In genomic region chr1:20413136-20413790, GRCh38 we compare ENCODE assay signal across 24 cellular contexts.
"Had no signal": no experiment of that assay in that cellular context is flagged by ENCODE, and none has a peak within 500 bp of the region (broad histone marks: within the 10 kb centered on the region; RNA-seq: fewer than 3 reads in every experiment).

No MANE protein-coding gene starts in this region.

- H3K36me3 ChIP-seq: adrenal gland, pancreas, prostate gland, transverse colon, uterus had no signal

- H3K27me3 ChIP-seq: adrenal gland, body of pancreas, pancreas, testis, uterus had no signal

- H3K4me3 ChIP-seq: adrenal gland, body of pancreas, pancreas, prostate gland, testis, transverse colon, uterus had no signal

- H3K27ac Mint-ChIP-seq: activated CD4-positive, alpha-beta memory T cell treated with anti-CD3 and anti-CD28 coated beads, Interleukin-2, amount 10 ng/mL, durations not matched to agents 7 days and 5 days; activated CD4-positive, alpha-beta T cell treated with anti-CD3 and anti-CD28 coated beads, Interleukin-2, amount 10 ng/mL, durations not matched to agents 7 days and 5 days; activated naive CD8-positive, alpha-beta T cell; activated T-cell treated with anti-CD3 and anti-CD28 coated beads, Interleukin-2, amount 50 U/mL, for 72 hours; dendritic cell treated with granulocyte-macrophage colony-stimulating factor and Interleukin-4, amounts not matched to agents 40 ng/mL and 50 ng/mL, for 4 days; naive B cell; nephron progenitor cell; T-helper 1 cell treated with Interleukin-12 subunit alpha and Interleukin-12 subunit beta and Interleukin-4 antibody, amounts not matched to agents 30 μg/mL and 1 μg/mL, for 36 hours had no signal

- H3K9me3 Mint-ChIP-seq: activated CD4-positive, alpha-beta memory T cell treated with anti-CD3 and anti-CD28 coated beads, Interleukin-2, amount 10 ng/mL, durations not matched to agents 7 days and 5 days; activated CD4-positive, alpha-beta T cell treated with anti-CD3 and anti-CD28 coated beads, Interleukin-2, amount 10 ng/mL, durations not matched to agents 7 days and 5 days; activated T-cell treated with anti-CD3 and anti-CD28 coated beads, Interleukin-2, amount 50 U/mL, for 72 hours; dendritic cell treated with granulocyte-macrophage colony-stimulating factor and Interleukin-4, amounts not matched to agents 40 ng/mL and 50 ng/mL, for 4 days; nephron progenitor cell; T-helper 1 cell treated with Interleukin-12 subunit alpha and Interleukin-12 subunit beta and Interleukin-4 antibody, amounts not matched to agents 30 μg/mL and 1 μg/mL, for 36 hours had no signal

- H3K36me3 Mint-ChIP-seq: activated naive CD8-positive, alpha-beta T cell; naive B cell had no signal

- H3K4me3 Mint-ChIP-seq: activated CD4-positive, alpha-beta memory T cell treated with anti-CD3 and anti-CD28 coated beads, Interleukin-2, amount 10 ng/mL, durations not matched to agents 7 days and 5 days; activated CD4-positive, alpha-beta T cell treated with anti-CD3 and anti-CD28 coated beads, Interleukin-2, amount 10 ng/mL, durations not matched to agents 7 days and 5 days; activated naive CD8-positive, alpha-beta T cell; activated T-cell treated with anti-CD3 and anti-CD28 coated beads, Interleukin-2, amount 50 U/mL, for 72 hours; dendritic cell treated with granulocyte-macrophage colony-stimulating factor and Interleukin-4, amounts not matched to agents 40 ng/mL and 50 ng/mL, for 4 days; naive B cell; nephron progenitor cell; T-helper 1 cell treated with Interleukin-12 subunit alpha and Interleukin-12 subunit beta and Interleukin-4 antibody, amounts not matched to agents 30 μg/mL and 1 μg/mL, for 36 hours had no signal

- DNase-seq: activated CD4-positive, alpha-beta memory T cell treated with anti-CD3 and anti-CD28 coated beads, Interleukin-2, amount 10 ng/mL, durations not matched to agents 7 days and 5 days; activated CD4-positive, alpha-beta T cell treated with anti-CD3 and anti-CD28 coated beads, Interleukin-2, amount 10 ng/mL, durations not matched to agents 7 days and 5 days; activated CD4-positive, CD25-positive, alpha-beta regulatory T cell treated with anti-CD3 and anti-CD28 coated beads, Interleukin-2, amount 50 U/mL, for 72 hours; activated naive CD4-positive, alpha-beta T cell; activated T-cell treated with anti-CD3 and anti-CD28 coated beads, Interleukin-2, amount 50 U/mL, for 72 hours; aorta; body of pancreas; effector CD4-positive, alpha-beta T cell; left ventricle myocardium superior; naive B cell; nephron progenitor cell; pancreas; stimulated activated naive CD8-positive, alpha-beta T cell treated with anti-CD3 and anti-CD28 coated beads, Interleukin-15, Interleukin-2, amounts not matched to agents 100 U/mL and 50 U/mL, for 24 hours; SW 1271; T1000; testis; transverse colon; uterus had no signal

- H3K4me1 ChIP-seq: adrenal gland, body of pancreas, pancreas, prostate gland, testis, transverse colon, uterus had no signal

- H3K9me3 ChIP-seq: adrenal gland, body of pancreas, pancreas, prostate gland, testis, transverse colon, uterus had no signal

- ATAC-seq: activated T-cell treated with anti-CD3 and anti-CD28 coated beads, Interleukin-2, amount 50 U/mL, for 72 hours; body of pancreas; left ventricle myocardium superior; pancreas; stimulated activated naive CD8-positive, alpha-beta T cell treated with anti-CD3 and anti-CD28 coated beads, Interleukin-15, Interleukin-2, amounts not matched to agents 100 U/mL and 50 U/mL, for 24 hours had no signal

- H3K4me1 Mint-ChIP-seq: naive B cell, nephron progenitor cell had no signal

- H3K27ac ChIP-seq: adrenal gland, body of pancreas, epithelial cell of prostate, pancreas, prostate gland, testis, transverse colon, uterus had no signal
